8 cellular contexts compared by ENCODE assay signal in genomic region chr16:69566437-69567030, GRCh38. TPM values are rescaled to one million over a fixed set of nuclear protein-coding genes. Genes with fewer than 3 reads are reported as not detected.
DNase-seq lines count a peak whose midpoint lies in the region; ATAC-seq and TF ChIP-seq lines count a peak whose summit lies in the region.

No MANE protein-coding gene starts in this region.

- no peaks in the 10 kb centered on the region for H3K9me2 ChIP-seq in HCT116 (ENCODE audit: insufficient read depth)

- CTCF ChIA-PET in GM10248 (lab: Yijun Ruan, JAX) (interaction anchor here (1.0 kb wide), 1 partner anchor 17 kb away, joined by 3 read pairs; no protein-coding TSS in a partner anchor), HCT116 (lab: Charles Lee) (no interaction called here)

- intact Hi-C loops in HCT116 (cut with micrococcal nuclease): loop anchor here (5.0 kb wide), 1 partner anchor 169 kb away; no protein-coding TSS in a partner anchor
- intact Hi-C loops in Right ventricle myocardium inferior (cut with DNase I): loop anchor here (2.0 to 5.0 kb wide), 2 partner anchors 51 to 84 kb away; no protein-coding TSS in a partner anchor

- H2AFZ ChIP-seq in HCT116 (ENCODE audit: low read depth, low read length, poor library complexity, severe bottlenecking): no peak overlapping the region

- TF ChIP-seq POLR2A in HCT116 (IDR thresholded peaks at IDR 0.05; ENCODE audit: borderline replicate concordance, extremely low read depth, insufficient read depth, insufficient read length): no peak

- TF ChIP-seq RAD21 in HCT116 (IDR thresholded peaks at IDR 0.05; ENCODE audit: low read depth): no peak

- H4K20me1 ChIP-seq in HCT116 (ENCODE audit: insufficient read depth): peaks cover 17% of the 10 kb centered on the region; the same call in 1 of the 2 replicates

- H3K79me2 ChIP-seq in HCT116 (ENCODE audit: insufficient read depth, low read length): peaks cover 72% of the 10 kb centered on the region

- ATAC-seq in HCT116 (peak; percentile 56), Right ventricle myocardium inferior (peak; percentile 60), omental fat pad (ENCODE audit: low FRiP score) (peak; percentile 64), HG03457 (IDR thresholded peaks at IDR 0.05; ENCODE audit: unreplicated experiment) (no peak)
- ATAC-seq in activated naive CD8-positive, alpha-beta T cell treated with anti-CD3 and anti-CD28 coated beads, Interleukin-2, amount 10 ng/mL, durations not matched to agents 7 days and 5 days (ENCODE audit: low read depth): peak; percentile 41

- RAD21 ChIA-PET in HCT116 (lab: Charles Lee; ENCODE audit: low non-redundant PET in 1 of 2, low total read pairs in 2 of 2, uncharacterized antibody in 2 of 2, unreplicated experiment in 2 of 2): no interaction called here

- H3K4me1 ChIP-seq in HCT116 (ENCODE audit: control insufficient read depth in 1 of 2, insufficient read depth in 2 of 2, low read length in 2 of 2): peaks cover 42 to 44% of the 10 kb centered on the region in 2 experiments

- no peaks in the 10 kb centered on the region for H3K27me3 Mint-ChIP-seq in activated naive CD8-positive, alpha-beta T cell treated with anti-CD3 and anti-CD28 coated beads, Interleukin-2, amount 10 ng/mL, durations not matched to agents 7 days and 5 days

- peaks cover 41% of the 10 kb centered on the region for H3K4me1 Mint-ChIP-seq in activated naive CD8-positive, alpha-beta T cell treated with anti-CD3 and anti-CD28 coated beads, Interleukin-2, amount 10 ng/mL, durations not matched to agents 7 days and 5 days

- peak overlapping the region; percentile 98 for H3K27ac Mint-ChIP-seq in activated naive CD8-positive, alpha-beta T cell treated with anti-CD3 and anti-CD28 coated beads, Interleukin-2, amount 10 ng/mL, durations not matched to agents 7 days and 5 days

- peaks cover 26 to 35% of the 10 kb centered on the region in 2 experiments for H3K36me3 ChIP-seq in HCT116 (ENCODE audit: control insufficient read depth in 1 of 2, insufficient read depth in 2 of 2, low read length in 2 of 2)

- peak overlapping the region; percentile 90 for H3K9ac ChIP-seq in HCT116 (ENCODE audit: low read length)

- peak overlapping the region; percentile 78 to 91 for H3K4me3 ChIP-seq in HCT116 (replicated peaks in 1 of 2; ENCODE audit: low read depth in 1 of 2, low read length in 2 of 2)

- H3K27ac ChIP-seq in HCT116 (ENCODE audit: low read depth, low read length): peak overlapping the region; percentile 99

- DNase-seq in GM10248 (ENCODE audit: extremely low spot score): peak; percentile 70
- DNase-seq in HCT116 (ENCODE audit: low read depth, low spot score): no peak
- DNase-seq in NCI-H2227 (lab: John Stamatoyannopoulos, UW; ENCODE audit: unreplicated experiment): peak; percentile 43
- no peak for DNase-seq in activated naive CD8-positive, alpha-beta T cell treated with anti-CD3 and anti-CD28 coated beads, Interleukin-2, amount 10 ng/mL, durations not matched to agents 7 days and 5 days
- DNase-seq in Right ventricle myocardium inferior (ENCODE audit: missing footprints): peak; percentile 80
- no peak for DNase-seq in omental fat pad (ENCODE audit: low spot score)
- DNase-seq in NCI-H1092 treated with DMSO at 0.1 percent for 48 hours (lab: John Stamatoyannopoulos, UW): no peak

- peak overlapping the region; percentile 95 for H3K4me2 ChIP-seq in HCT116 (ENCODE audit: low read length)

- no peaks in the 10 kb centered on the region for H3K9me3 ChIP-seq in HCT116 (ENCODE audit: control insufficient read depth in 1 of 2, insufficient read depth in 1 of 2, low read depth in 1 of 2, low read length in 2 of 2)

- H3K4me3 Mint-ChIP-seq in activated naive CD8-positive, alpha-beta T cell treated with anti-CD3 and anti-CD28 coated beads, Interleukin-2, amount 10 ng/mL, durations not matched to agents 7 days and 5 days: peak overlapping the region; percentile 99

- TF ChIP-seq CTCF in GM10248 (IDR thresholded peaks at IDR 0.05; ENCODE audit: control extremely low read depth, extremely low read depth, low read depth, missing control alignments) (no peak), HCT116 (IDR thresholded peaks at IDR 0.05 in 2 of 3, conservative IDR thresholded peaks at IDR 0.05 in 1 of 3; ENCODE audit: borderline replicate concordance in 1 of 3, insufficient read depth in 1 of 3, low read depth in 2 of 3, low read length in 2 of 3) (no peak), omental fat pad (IDR thresholded peaks at IDR 0.05) (no peak)

- peaks cover 2% of the 10 kb centered on the region for H3K36me3 Mint-ChIP-seq in activated naive CD8-positive, alpha-beta T cell treated with anti-CD3 and anti-CD28 coated beads, Interleukin-2, amount 10 ng/mL, durations not matched to agents 7 days and 5 days

- no TSS peak for BruUV-seq in HCT116 (replicated peaks; lab: Mats Ljungman, UMichigan)

- POLR2A ChIA-PET in GM10248 (lab: Yijun Ruan, JAX): no interaction called here
- POLR2A ChIA-PET in HCT116 (lab: Charles Lee): no interaction called here
- POLR2A ChIA-PET in activated naive CD8-positive, alpha-beta T cell treated with anti-CD3 and anti-CD28 coated beads, Interleukin-2, amount 10 ng/mL, durations not matched to agents 7 days and 5 days (lab: Charles Lee): interaction anchor here (0.7 to 1.0 kb wide), 2 partner anchors 142 to 682 kb away, joined by 3 read pairs; no protein-coding TSS in a partner anchor

- no peaks in the 10 kb centered on the region for H3K9me3 Mint-ChIP-seq in activated naive CD8-positive, alpha-beta T cell treated with anti-CD3 and anti-CD28 coated beads, Interleukin-2, amount 10 ng/mL, durations not matched to agents 7 days and 5 days

- H3K27me3 ChIP-seq in HCT116 (ENCODE audit: insufficient read depth, low read length): no peaks in the 10 kb centered on the region

TF ChIP-seq in HCT116, 20 proteins besides CTCF, POLR2A, EP300 and RAD21:
- TF ChIP-seq SIN3A (IDR thresholded peaks at IDR 0.05; ENCODE audit: low read depth) (peak; percentile 19; the same call in 1 of the 2 replicates), ZFX (IDR thresholded peaks at IDR 0.05) (peak; percentile 81), ELF1 (IDR thresholded peaks at IDR 0.05; ENCODE audit: borderline replicate concordance, low read depth) (no peak), EGR1 (IDR thresholded peaks at IDR 0.05; ENCODE audit: low read depth) (0 out of 2 replicates have a peak, but pooled peaks have one; percentile 10), POLR2AphosphoS5 (IDR thresholded peaks at IDR 0.05; ENCODE audit: low read depth, low read length) (peak; percentile 31; the same call in 1 of the 2 replicates), EZH2 (IDR thresholded peaks at IDR 0.05) (no peak), TCF7L2 (IDR thresholded peaks at IDR 0.05; ENCODE audit: borderline replicate concordance, extremely low read depth, insufficient read depth, insufficient read length) (no peak)

RNA-seq across cellular contexts. Expression of gene NFAT5, which starts 0.8 kb away (rescaled TPM):
- total RNA-seq in HCT116 (2021; ENCODE audit: unreplicated experiment) (67.4 TPM), Right ventricle myocardium inferior (16.2 TPM), omental fat pad (10 to 100 TPM; 43.5 to 59.3 (median 50.8) TPM)
- 14.4 and 17.5 TPM in 2 replicates for polyA plus RNA-seq in HCT116 (2012)
- 10 to 100 TPM; 21.7 to 24.8 TPM for total RNA-seq in activated naive CD8-positive, alpha-beta T cell treated with anti-CD3 and anti-CD28 coated beads, Interleukin-2, amount 10 ng/mL, durations not matched to agents 7 days and 5 days

Comparison
In these comparisons a context has a peak if more than half of its experiments do, and no peak if none do; other contexts are left out.
1. DNase-seq: peak in GM10248 (single experiment), NCI-H2227 (single experiment) and Right ventricle myocardium inferior (single experiment); none in HCT116 (single experiment), activated naive CD8-positive, alpha-beta T cell treated with anti-CD3 and anti-CD28 coated beads, Interleukin-2, amount 10 ng/mL, durations not matched to agents 7 days and 5 days (single experiment), omental fat pad (single experiment) and NCI-H1092 treated with DMSO at 0.1 percent for 48 hours (single experiment).